In the genomic region with DNA sequence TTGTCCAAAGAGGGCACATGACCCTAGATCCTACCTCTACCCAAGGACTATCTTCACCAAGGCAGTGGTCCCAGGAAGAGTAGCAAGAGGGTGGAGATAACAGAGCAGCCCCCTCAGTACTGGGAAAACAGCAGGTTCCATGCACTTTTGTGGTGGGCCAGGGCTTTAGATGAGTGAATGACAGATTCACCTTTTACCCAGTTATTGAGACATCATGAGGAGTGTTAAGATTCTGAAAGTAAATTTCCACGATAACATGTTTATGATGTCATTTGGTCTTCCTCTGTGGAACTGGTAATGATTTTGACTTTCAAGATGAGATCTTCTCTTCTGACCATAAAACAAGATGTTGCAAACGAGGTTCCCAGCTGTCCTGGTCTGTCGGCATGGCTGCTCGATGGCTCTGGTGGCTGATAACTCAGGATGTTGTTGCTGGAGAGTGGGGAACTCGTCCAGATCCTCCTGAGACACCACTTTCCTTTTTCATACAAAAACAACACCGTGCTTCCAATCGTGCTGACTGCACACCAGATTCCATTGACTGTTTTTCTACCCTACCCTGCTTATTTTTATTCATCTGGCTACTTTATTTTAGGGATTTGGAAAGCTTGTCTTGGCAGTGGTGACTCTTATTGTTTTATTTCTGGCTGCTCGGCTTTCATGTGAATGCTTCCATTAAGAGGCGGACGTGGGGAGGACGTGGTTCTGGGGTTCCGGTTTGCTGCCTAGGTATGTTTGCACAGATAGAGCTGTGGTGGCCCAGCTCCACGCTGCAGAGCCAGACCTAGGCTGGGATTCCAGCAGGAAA, we compare ENCODE assay signal across 11 cellular contexts.
DNase-seq lines count a peak whose midpoint lies in the region; TF ChIP-seq lines count a peak whose summit lies in the region.
"Had no signal": no experiment of that assay in that cellular context is flagged by ENCODE, and none has a peak within 500 bp of the region (broad histone marks: within the 10 kb centered on the region; RNA-seq: fewer than 3 reads in every experiment).

No MANE protein-coding gene starts in this region.

- no peaks in the 10 kb centered on the region for H3K27me3 ChIP-seq in H7 (ENCODE audit: control insufficient read depth, insufficient read depth, low read length)

- H3K36me3 ChIP-seq in H7 (replicated peaks; ENCODE audit: control insufficient read depth, insufficient read depth, low read length) = no peaks in the 10 kb centered on the region

- no peak for TF ChIP-seq CTCF in fibroblast of pulmonary artery (IDR thresholded peaks at IDR 0.05; ENCODE audit: low read length, missing control alignments)

- DNase-seq in AG08395 (ENCODE audit: low spot score) (peak; percentile 50), LHCN-M2 (ENCODE audit: low read depth) (peak; percentile 68), fibroblast of pulmonary artery (ENCODE audit: low read depth) (peak; percentile 49), occipital lobe (lab: John Stamatoyannopoulos, UW) (peak; percentile 13), germinal center (ENCODE audit: low spot score) (no peak), H7 (no peak), NCI-H2029 treated with DMSO at 0.1 percent for 48 hours (lab: John Stamatoyannopoulos, UW) (no peak)
- DNase-seq in activated CD8-positive, alpha-beta memory T cell treated with anti-CD3 and anti-CD28 coated beads, Interleukin-2, amount 50 U/mL, for 48 hours = no peak
- DNase-seq: activated naive CD8-positive, alpha-beta T cell treated with anti-CD3 and anti-CD28 coated beads, Interleukin-2, amount 10 ng/mL, durations not matched to agents 7 days and 5 days; Calu3; nucleus accumbens had no signal

- H3K4me3 ChIP-seq in fibroblast of pulmonary artery (replicated peaks; ENCODE audit: low read depth, low read length) (peak overlapping the region; percentile 37), H7 (ENCODE audit: insufficient read depth, low read depth, low read length) (no peak overlapping the region)

Comparison
In these comparisons a context has a peak if more than half of its experiments do, and no peak if none do; other contexts are left out.
1. DNase-seq: peak in AG08395 (single experiment), LHCN-M2 (single experiment), fibroblast of pulmonary artery (single experiment) and occipital lobe (single experiment); none in germinal center (single experiment), activated CD8-positive, alpha-beta memory T cell treated with anti-CD3 and anti-CD28 coated beads, Interleukin-2, amount 50 U/mL, for 48 hours (single experiment), H7 (single experiment) and NCI-H2029 treated with DMSO at 0.1 percent for 48 hours (single experiment).